9 cellular contexts compared by ENCODE assay signal in genomic region chr12:47818007-47818376, GRCh38. TPM values are rescaled to one million over a fixed set of nuclear protein-coding genes. Genes with fewer than 3 reads are reported as not detected.
DNase-seq lines count a peak whose midpoint lies in the region; ATAC-seq and FAIRE-seq lines count a peak whose summit lies in the region.
"Had no signal": no experiment of that assay in that cellular context is flagged by ENCODE, and none has a peak within 500 bp of the region (broad histone marks: within the 10 kb centered on the region; RNA-seq: fewer than 3 reads in every experiment).

No MANE protein-coding gene starts in this region.

- H3K27ac ChIP-seq in HUES6 (ENCODE audit: low read depth, low read length): no peak overlapping the region

- H3K36me3 ChIP-seq in HUES6 (ENCODE audit: control insufficient read depth, insufficient read depth, low read length): peaks cover 9% of the 10 kb centered on the region; the same call in 1 of the 2 replicates

- peak overlapping the region; percentile 90; the same call in 1 of the 2 replicates for H3K4me3 ChIP-seq in HUES6 (ENCODE audit: low read depth, low read length)
- H3K4me3 ChIP-seq in iPS-11a (ENCODE audit: low read depth, low read length): peak overlapping the region; percentile 9

- H3K9ac ChIP-seq in HUES6 (ENCODE audit: low read length): no peak overlapping the region

- POLR2A ChIA-PET in activated naive CD8-positive, alpha-beta T cell treated with anti-CD3 and anti-CD28 coated beads, Interleukin-2, amount 10 ng/mL, durations not matched to agents 7 days and 5 days (lab: Charles Lee): interaction anchor here (0.6 to 11.3 kb wide), 12 partner anchors 14 to 1042 kb away, joined by 3 to 428 read pairs (median 6); no protein-coding TSS in a partner anchor

- no peaks in the 10 kb centered on the region for H3K9me3 Mint-ChIP-seq in activated naive CD8-positive, alpha-beta T cell treated with anti-CD3 and anti-CD28 coated beads, Interleukin-2, amount 10 ng/mL, durations not matched to agents 7 days and 5 days
- H3K9me3 Mint-ChIP-seq in stimulated activated naive B cell treated with anti-CD40 and anti-IgM and Interleukin-4, amounts not matched to agents 10 μg/mL and 1 μg/mL and 100 μg/mL, for 72 hours: peaks cover 0 to 5% of the 10 kb centered on the region in 2 donors

- H3K4me3 Mint-ChIP-seq in activated naive CD8-positive, alpha-beta T cell treated with anti-CD3 and anti-CD28 coated beads, Interleukin-2, amount 10 ng/mL, durations not matched to agents 7 days and 5 days: peak overlapping the region; percentile 88
- H3K4me3 Mint-ChIP-seq in stimulated activated naive B cell treated with anti-CD40 and anti-IgM and Interleukin-4, amounts not matched to agents 10 μg/mL and 1 μg/mL and 100 μg/mL, for 72 hours: peak overlapping the region; percentile 90 to 97

- H3K27ac Mint-ChIP-seq in activated naive CD8-positive, alpha-beta T cell treated with anti-CD3 and anti-CD28 coated beads, Interleukin-2, amount 10 ng/mL, durations not matched to agents 7 days and 5 days: peak overlapping the region; percentile 98
- peak overlapping the region; percentile 99 for H3K27ac Mint-ChIP-seq in stimulated activated naive B cell treated with anti-CD40 and anti-IgM and Interleukin-4, amounts not matched to agents 10 μg/mL and 1 μg/mL and 100 μg/mL, for 72 hours

- FAIRE-seq in urothelium cell line (lab: Jason Lieb, UNC): no peak

- H3K27me3 ChIP-seq in HUES6 (ENCODE audit: control insufficient read depth, insufficient read depth, low read length): no peaks in the 10 kb centered on the region

- no peaks in the 10 kb centered on the region for H3K27me3 Mint-ChIP-seq in activated naive CD8-positive, alpha-beta T cell treated with anti-CD3 and anti-CD28 coated beads, Interleukin-2, amount 10 ng/mL, durations not matched to agents 7 days and 5 days
- H3K27me3 Mint-ChIP-seq in stimulated activated naive B cell treated with anti-CD40 and anti-IgM and Interleukin-4, amounts not matched to agents 10 μg/mL and 1 μg/mL and 100 μg/mL, for 72 hours: no peaks in the 10 kb centered on the region

- H3K4me1 Mint-ChIP-seq in activated naive CD8-positive, alpha-beta T cell treated with anti-CD3 and anti-CD28 coated beads, Interleukin-2, amount 10 ng/mL, durations not matched to agents 7 days and 5 days: peaks cover 54% of the 10 kb centered on the region
- peaks cover 58 to 72% of the 10 kb centered on the region in 2 donors for H3K4me1 Mint-ChIP-seq in stimulated activated naive B cell treated with anti-CD40 and anti-IgM and Interleukin-4, amounts not matched to agents 10 μg/mL and 1 μg/mL and 100 μg/mL, for 72 hours

- peaks cover 70% of the 10 kb centered on the region for H3K4me1 ChIP-seq in HUES6 (ENCODE audit: control insufficient read depth, insufficient read depth, low read length)

- DNase-seq in activated naive CD8-positive, alpha-beta T cell treated with anti-CD3 and anti-CD28 coated beads, Interleukin-2, amount 10 ng/mL, durations not matched to agents 7 days and 5 days: no peak
- no peak for DNase-seq in stimulated activated naive B cell treated with anti-CD40 and anti-IgM and Interleukin-4, amounts not matched to agents 10 μg/mL and 1 μg/mL and 100 μg/mL, for 72 hours
- no peak for DNase-seq in NCI-H2196 treated with DMSO at 0.1 percent for 48 hours (lab: John Stamatoyannopoulos, UW; ENCODE audit: unreplicated experiment)
- no peak for DNase-seq in urothelium cell line (ENCODE audit: low spot score)
- no peak for DNase-seq in effector CD4-positive, alpha-beta T cell
- DNase-seq: NCI-H146 had no signal

- no peaks in the 10 kb centered on the region for H3K9me3 ChIP-seq in HUES6 (ENCODE audit: control insufficient read depth, insufficient read depth, low read depth, low read length)

- no peak for ATAC-seq in activated naive CD8-positive, alpha-beta T cell treated with anti-CD3 and anti-CD28 coated beads, Interleukin-2, amount 10 ng/mL, durations not matched to agents 7 days and 5 days (ENCODE audit: low read depth)
- ATAC-seq in stimulated activated naive B cell treated with anti-CD40 and anti-IgM and Interleukin-4, amounts not matched to agents 10 μg/mL and 1 μg/mL and 100 μg/mL, for 72 hours (replicated peaks): no peak
- no peak for ATAC-seq in GM19395 (IDR thresholded peaks at IDR 0.05; ENCODE audit: unreplicated experiment)

- peaks cover 28% of the 10 kb centered on the region for H3K36me3 Mint-ChIP-seq in activated naive CD8-positive, alpha-beta T cell treated with anti-CD3 and anti-CD28 coated beads, Interleukin-2, amount 10 ng/mL, durations not matched to agents 7 days and 5 days
- peaks cover 20 to 48% of the 10 kb centered on the region in 2 donors for H3K36me3 Mint-ChIP-seq in stimulated activated naive B cell treated with anti-CD40 and anti-IgM and Interleukin-4, amounts not matched to agents 10 μg/mL and 1 μg/mL and 100 μg/mL, for 72 hours

RNA-seq across cellular contexts. Expression of gene HDAC7, which starts 1.7 kb away (rescaled TPM):
- 100 to 1,000 TPM; 200 to 215 TPM for total RNA-seq in activated naive CD8-positive, alpha-beta T cell treated with anti-CD3 and anti-CD28 coated beads, Interleukin-2, amount 10 ng/mL, durations not matched to agents 7 days and 5 days

RNA-seq across cellular contexts. Expression of gene SLC48A1, which starts 45.0 kb away (rescaled TPM):
- 10 to 100 TPM; 13.4 to 13.9 TPM for total RNA-seq in activated naive CD8-positive, alpha-beta T cell treated with anti-CD3 and anti-CD28 coated beads, Interleukin-2, amount 10 ng/mL, durations not matched to agents 7 days and 5 days

RNA-seq across cellular contexts. Expression of gene RAPGEF3, which starts 59.3 kb away (rescaled TPM):
- 1 to 10 TPM in 1 of 2 experiments, under 1 TPM in 1; 0.94 to 1.1 TPM for total RNA-seq in activated naive CD8-positive, alpha-beta T cell treated with anti-CD3 and anti-CD28 coated beads, Interleukin-2, amount 10 ng/mL, durations not matched to agents 7 days and 5 days
